Comparison of ENCODE assay signal across 11 cellular contexts in the genomic region with DNA sequence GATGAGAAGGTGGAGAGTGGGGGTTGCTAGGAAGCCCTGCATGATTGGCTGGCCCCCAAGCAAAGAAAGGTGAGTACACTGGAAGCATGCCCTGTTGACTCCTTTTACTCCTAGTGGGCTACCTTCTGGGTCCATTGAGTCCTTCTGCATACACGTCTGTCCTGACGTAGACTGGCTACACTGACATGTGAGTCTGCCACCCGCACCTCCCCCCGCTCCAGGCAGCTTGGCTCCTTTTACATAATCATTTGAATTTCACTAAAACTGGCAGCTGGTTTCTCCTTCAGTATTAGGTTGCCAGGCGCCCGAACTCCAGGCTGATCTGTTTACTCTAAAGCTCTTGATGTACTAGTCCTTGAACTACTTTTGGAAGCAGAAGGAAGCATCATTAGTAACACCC. TPM values are rescaled to one million over a fixed set of nuclear protein-coding genes. Genes with fewer than 3 reads are reported as not detected.
DNase-seq lines count a peak whose midpoint lies in the region; ATAC-seq, FAIRE-seq and TF ChIP-seq lines count a peak whose summit lies in the region.
"Had no signal": no experiment of that assay in that cellular context is flagged by ENCODE, and none has a peak within 500 bp of the region (broad histone marks: within the 10 kb centered on the region; RNA-seq: fewer than 3 reads in every experiment).

No MANE protein-coding gene starts in this region.

- H3K9me3 ChIP-seq in A549 = no peaks in the 10 kb centered on the region
- no peaks in the 10 kb centered on the region for H3K9me3 ChIP-seq in HUES64 (ENCODE audit: insufficient read depth, low read depth, low read length)
- no peaks in the 10 kb centered on the region for H3K9me3 ChIP-seq in iPS DF 6.9 (ENCODE audit: control insufficient read depth, insufficient read depth, low read length)
- H3K9me3 ChIP-seq in prostate gland = no peaks in the 10 kb centered on the region
- no peaks in the 10 kb centered on the region for H3K9me3 ChIP-seq in vagina
- H3K9me3 ChIP-seq: breast epithelium had no signal

- TF ChIP-seq RAD21 in A549 (conservative IDR thresholded peaks at IDR 0.05 in 1 of 2, IDR thresholded peaks at IDR 0.05 in 1 of 2) = no peak

- H3K27ac ChIP-seq in A549 (no peak overlapping the region), HUES64 (ENCODE audit: low read depth, low read length) (peak overlapping the region; percentile 96), iPS DF 6.9 (ENCODE audit: low read length) (peak overlapping the region; percentile 72), prostate gland (no peak overlapping the region), vagina (no peak overlapping the region)
- H3K27ac ChIP-seq: breast epithelium, skin epidermis had no signal

- intact Hi-C loops in prostate gland (cut with DNase I) = no loop called here
- intact Hi-C loops in vagina (cut with DNase I) = no loop called here

- H3K27me3 ChIP-seq in HUES64 (ENCODE audit: insufficient read depth, low read length) = no peaks in the 10 kb centered on the region
- H3K27me3 ChIP-seq in iPS DF 6.9 (ENCODE audit: control insufficient read depth, insufficient read depth, low read length) = no peaks in the 10 kb centered on the region
- no peaks in the 10 kb centered on the region for H3K27me3 ChIP-seq in prostate gland (replicated peaks; ENCODE audit: insufficient read depth)
- no peaks in the 10 kb centered on the region for H3K27me3 ChIP-seq in vagina
- H3K27me3 ChIP-seq: breast epithelium had no signal

- H3K4me1 ChIP-seq in A549 (no peaks in the 10 kb centered on the region), HUES64 (ENCODE audit: insufficient read depth, low read length) (peaks cover 19% of the 10 kb centered on the region), iPS DF 6.9 (ENCODE audit: control insufficient read depth, insufficient read depth, low read length) (peaks cover 1% of the 10 kb centered on the region; the same call in 1 of the 2 replicates), prostate gland (replicated peaks) (no peaks in the 10 kb centered on the region), vagina (no peaks in the 10 kb centered on the region)
- H3K4me1 ChIP-seq: breast epithelium had no signal

- 93% methylated on average over 6 of the region's 6 CpGs for WGBS in A549 (ENCODE audit: missing lambda C conversion rate)
- 66% methylated on average over 6 of the region's 6 CpGs for WGBS in HUES64
- WGBS in iPS DF 6.9 (ENCODE audit: insufficient coverage, insufficient read length) = no CpG with 5 or more reads among the region's 6 CpGs
- 73% methylated on average over 6 of the region's 6 CpGs for WGBS in prostate gland

- POLR2A ChIA-PET in A549 (lab: Yijun Ruan, JAX) = interaction anchor here (0.5 kb wide), 1 partner anchor 36 kb away, joined by 3 read pairs; no protein-coding TSS in a partner anchor

- H3K4me3 ChIP-seq in A549 (no peak overlapping the region), HUES64 (ENCODE audit: low read length) (peak overlapping the region; percentile 28), iPS DF 6.9 (ENCODE audit: low read length) (no peak overlapping the region), prostate gland (no peak overlapping the region), vagina (no peak overlapping the region)
- H3K4me3 ChIP-seq: breast epithelium, skin epidermis had no signal

- TF ChIP-seq EP300 in A549 (IDR thresholded peaks at IDR 0.05) = no peak

- peak overlapping the region; percentile 58 for H3K9ac ChIP-seq in HUES64 (ENCODE audit: low read depth, low read length)

- CTCF ChIA-PET in A549 (lab: Yijun Ruan, JAX) = interaction anchor here (0.8 to 1.1 kb wide), 2 partner anchors 46 to 77 kb away, joined by 3 read pairs; no protein-coding TSS in a partner anchor

- FAIRE-seq in A549 (lab: Jason Lieb, UNC) = no peak

- TF ChIP-seq CTCF in A549 (IDR thresholded peaks at IDR 0.05) = no peak
- no peak for TF ChIP-seq CTCF in prostate gland (IDR thresholded peaks at IDR 0.05)
- no peak for TF ChIP-seq CTCF in vagina (IDR thresholded peaks at IDR 0.05)

- no peak overlapping the region for H3K4me2 ChIP-seq in A549

- ATAC-seq in A549 = peak; percentile 24 to 26; a peak in 2 of 6 replicates
- no peak for ATAC-seq in HG02678 (IDR thresholded peaks at IDR 0.05; ENCODE audit: unreplicated experiment)
- ATAC-seq: natural killer cell had no signal

- no peak for DNase-seq in A549 (ENCODE audit: low read depth in 1 of 2, low spot score in 1 of 2)
- no peak for DNase-seq in iPS DF 6.9 (ENCODE audit: low read depth, low spot score)
- no peak for DNase-seq in prostate gland (ENCODE audit: low spot score)
- no peak for DNase-seq in vagina (ENCODE audit: extremely low spot score in 2 of 2)
- DNase-seq: AML-193, islet precursor cell, natural killer cell had no signal

- peaks cover 83% of the 10 kb centered on the region for H3K36me3 ChIP-seq in HUES64 (ENCODE audit: insufficient read depth, low read length)
- peaks cover 8% of the 10 kb centered on the region; the same call in 1 of the 2 replicates for H3K36me3 ChIP-seq in iPS DF 6.9 (ENCODE audit: control insufficient read depth, insufficient read depth, low read length)
- no peaks in the 10 kb centered on the region for H3K36me3 ChIP-seq in prostate gland
- peaks cover 0 to 20% of the 10 kb centered on the region in 2 donors for H3K36me3 ChIP-seq in vagina

- TF ChIP-seq POLR2A in A549 (IDR thresholded peaks at IDR 0.05; ENCODE audit: low read length) (no peak), prostate gland (IDR thresholded peaks at IDR 0.05) (no peak), vagina (IDR thresholded peaks at IDR 0.05) (no peak)

TF ChIP-seq in A549, 52 proteins besides CTCF, POLR2A, EP300 and RAD21:
- TF ChIP-seq ZC3H11A (IDR thresholded peaks at IDR 0.05) = no peak
- no peak for TF ChIP-seq CEBPB (IDR thresholded peaks at IDR 0.05)
- no peak for TF ChIP-seq NPAS2 (CRISPR knock-in tag; IDR thresholded peaks at IDR 0.05; ENCODE audit: borderline replicate concordance)
- no peak for TF ChIP-seq CHD4 (IDR thresholded peaks at IDR 0.05; ENCODE audit: borderline replicate concordance)
- TF ChIP-seq, protein P1, sequence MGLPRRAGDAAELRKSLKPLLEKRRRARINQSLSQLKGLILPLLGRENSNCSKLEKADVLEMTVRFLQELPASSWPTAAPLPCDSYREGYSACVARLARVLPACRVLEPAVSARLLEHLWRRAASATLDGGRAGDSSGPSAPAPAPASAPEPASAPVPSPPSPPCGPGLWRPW (IDR thresholded peaks at IDR 0.05) = no peak
- no peak for TF ChIP-seq CHD2 (IDR thresholded peaks at IDR 0.05; ENCODE audit: low read length, partially characterized antibody)
- TF ChIP-seq SMC3 (IDR thresholded peaks at IDR 0.05) = no peak
- TF ChIP-seq, protein P2, sequence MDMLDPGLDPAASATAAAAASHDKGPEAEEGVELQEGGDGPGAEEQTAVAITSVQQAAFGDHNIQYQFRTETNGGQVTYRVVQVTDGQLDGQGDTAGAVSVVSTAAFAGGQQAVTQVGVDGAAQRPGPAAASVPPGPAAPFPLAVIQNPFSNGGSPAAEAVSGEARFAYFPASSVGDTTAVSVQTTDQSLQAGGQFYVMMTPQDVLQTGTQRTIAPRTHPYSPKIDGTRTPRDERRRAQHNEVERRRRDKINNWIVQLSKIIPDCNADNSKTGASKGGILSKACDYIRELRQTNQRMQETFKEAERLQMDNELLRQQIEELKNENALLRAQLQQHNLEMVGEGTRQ (IDR thresholded peaks at IDR 0.05) = no peak
TF ChIP-seq in A549: peak in this region for 0.

RNA-seq across cellular contexts. Expression of a gene that starts 8.7 kb away (rescaled TPM):
- polyA plus RNA-seq in A549 (2011; rRNA removed) = 72.6 and 95.7 TPM in 2 replicates
- 78.0 and 87.7 TPM in 2 replicates for polyA plus RNA-seq in A549 (2012; cell fraction: cytosol; rRNA removed)
- polyA plus RNA-seq in A549 (2012; cell fraction: nucleus; rRNA removed) = 44.1 and 76.7 TPM in 2 replicates
- polyA plus RNA-seq in A549 (2017; fragmentation: RNase III; extraction: RNeasy Plus Mini Kit Qiagen cat#74134 plus additional on column Dnase treatment) = 113 to 114 TPM (median 113 TPM) in 3 replicates
- polyA minus RNA-seq in A549 (2011; rRNA and poly(A)+ RNA removed) = 25.5 and 25.9 TPM in 2 replicates
- polyA plus RNA-seq in HUES64 (2013, experiment 1 of 2) = 91.5 TPM
- polyA plus RNA-seq in HUES64 (2013, experiment 2 of 2) = 87.9 TPM
- total RNA-seq in prostate gland = 10 to 100 TPM; 40.1 to 49.0 TPM
- 34.6 TPM for total RNA-seq in vagina

RNA-seq across cellular contexts. Expression of a gene that starts 19.0 kb away (rescaled TPM):
- polyA plus RNA-seq in A549 (2011; rRNA removed) = 87.2 and 92.6 TPM in 2 replicates
- 25.6 and 25.7 TPM in 2 replicates for polyA plus RNA-seq in A549 (2012; cell fraction: cytosol; rRNA removed)
- polyA plus RNA-seq in A549 (2012; cell fraction: nucleus; rRNA removed) = 49.0 and 75.3 TPM in 2 replicates
- 54.4 to 58.5 TPM (median 55.2 TPM) in 3 replicates for polyA plus RNA-seq in A549 (2017; fragmentation: RNase III; extraction: RNeasy Plus Mini Kit Qiagen cat#74134 plus additional on column Dnase treatment)
- 53.1 and 57.6 TPM in 2 replicates for polyA minus RNA-seq in A549 (2011; rRNA and poly(A)+ RNA removed)
- 40.8 TPM for polyA plus RNA-seq in HUES64 (2013, experiment 1 of 2)
- polyA plus RNA-seq in HUES64 (2013, experiment 2 of 2) = 39.5 TPM
- total RNA-seq in prostate gland = 10 to 100 TPM; 41.1 to 61.8 TPM
- 39.8 TPM for total RNA-seq in vagina

RNA-seq across cellular contexts. Expression of a gene that starts 20.0 kb away (rescaled TPM):
- 1.3 and 1.4 TPM in 2 replicates for polyA plus RNA-seq in A549 (2011; rRNA removed)
- 0.49 and 0.66 TPM in 2 replicates for polyA plus RNA-seq in A549 (2012; cell fraction: cytosol; rRNA removed)
- polyA plus RNA-seq in A549 (2012; cell fraction: nucleus; rRNA removed) = 0.85 and 2.1 TPM in 2 replicates
- polyA plus RNA-seq in A549 (2017; fragmentation: RNase III; extraction: RNeasy Plus Mini Kit Qiagen cat#74134 plus additional on column Dnase treatment) = 0.28 to 0.59 TPM (median 0.48 TPM) in 3 replicates
- polyA minus RNA-seq in A549 (2011; rRNA and poly(A)+ RNA removed) = 1.4 and 1.8 TPM in 2 replicates
- polyA plus RNA-seq in HUES64 (2013, experiment 1 of 2) = 7.2 TPM
- polyA plus RNA-seq in HUES64 (2013, experiment 2 of 2) = 8.2 TPM
- 10 to 100 TPM in 1 of 2 donors, 1 to 10 TPM in 1; 6.9 to 10.1 TPM for total RNA-seq in prostate gland
- 6.6 TPM for total RNA-seq in vagina

RNA-seq across cellular contexts. Expression of a gene that starts 29.7 kb away (rescaled TPM):
- polyA plus RNA-seq in A549 (2011; rRNA removed) (0.16 and 0.19 TPM in 2 replicates), A549 (2017; fragmentation: RNase III; extraction: RNeasy Plus Mini Kit Qiagen cat#74134 plus additional on column Dnase treatment) (0.12 to 0.21 TPM (median 0.12 TPM) in 3 replicates)
- 0.11 and 0.14 TPM in 2 replicates for polyA plus RNA-seq in A549 (2012; cell fraction: cytosol; rRNA removed)
- 0.06 and 0.10 TPM in 2 replicates for polyA plus RNA-seq in A549 (2012; cell fraction: nucleus; rRNA removed)
- polyA minus RNA-seq in A549 (2011; rRNA and poly(A)+ RNA removed) = not detected in 2 replicates
- polyA plus RNA-seq in HUES64 (2013, experiment 1 of 2) = 15.6 TPM
- 21.0 TPM for polyA plus RNA-seq in HUES64 (2013, experiment 2 of 2)
- total RNA-seq in prostate gland (1 to 10 TPM; 1.4 to 8.2 TPM), vagina (19.4 TPM)

RNA-seq across cellular contexts. Expression of a gene that starts 33.5 kb away (rescaled TPM):
- polyA plus RNA-seq in A549 (2011; rRNA removed) = 118 and 119 TPM in 2 replicates
- 113 and 155 TPM in 2 replicates for polyA plus RNA-seq in A549 (2012; cell fraction: cytosol; rRNA removed)
- polyA plus RNA-seq in A549 (2012; cell fraction: nucleus; rRNA removed) = 79.0 and 114 TPM in 2 replicates
- polyA plus RNA-seq in A549 (2017; fragmentation: RNase III; extraction: RNeasy Plus Mini Kit Qiagen cat#74134 plus additional on column Dnase treatment) = 99.4 to 111 TPM (median 109 TPM) in 3 replicates
- 121 and 133 TPM in 2 replicates for polyA minus RNA-seq in A549 (2011; rRNA and poly(A)+ RNA removed)
- polyA plus RNA-seq in HUES64 (2013, experiment 1 of 2) = 78.7 TPM
- 81.8 TPM for polyA plus RNA-seq in HUES64 (2013, experiment 2 of 2)
- 100 to 1,000 TPM; 122 to 130 TPM for total RNA-seq in prostate gland
- total RNA-seq in vagina = 52.8 TPM

Comparison
In these comparisons a context has a peak if more than half of its experiments do, and no peak if none do; other contexts are left out.
1. H3K27ac ChIP-seq: peak in HUES64 (single experiment) and iPS DF 6.9 (single experiment); none in A549 (0 of 2), prostate gland (0 of 2) and vagina (single experiment).